9 cellular contexts compared by ENCODE assay signal in genomic region chr9:105355810-105356209, GRCh38.
DNase-seq lines count a peak whose midpoint lies in the region; ATAC-seq lines count a peak whose summit lies in the region.
"Had no signal": no experiment of that assay in that cellular context is flagged by ENCODE, and none has a peak within 500 bp of the region (broad histone marks: within the 10 kb centered on the region; RNA-seq: fewer than 3 reads in every experiment).

No MANE protein-coding gene starts in this region.

- no peaks in the 10 kb centered on the region for H3K36me3 Mint-ChIP-seq in activated T-helper 2 cell treated with anti-CD3 and anti-CD28 coated beads, Interferon-gamma antibody, Interleukin-2, Interleukin-4, amounts not matched to agents 10 μg/mL and 5 μg/mL and 100 μg/mL, durations not matched to agents 14 hours and 24 hours and 36 hours (ENCODE audit: low read depth)

- no peak overlapping the region for H3K27ac Mint-ChIP-seq in activated T-helper 2 cell treated with anti-CD3 and anti-CD28 coated beads, Interferon-gamma antibody, Interleukin-2, Interleukin-4, amounts not matched to agents 10 μg/mL and 5 μg/mL and 100 μg/mL, durations not matched to agents 14 hours and 24 hours and 36 hours

- DNase-seq in A172 (ENCODE audit: low spot score) (peak; percentile 14), NCI-H1092 treated with DMSO at 0.1 percent for 48 hours (lab: John Stamatoyannopoulos, UW) (no peak), NCI-H1105 (lab: John Stamatoyannopoulos, UW) (no peak), medulla oblongata (ENCODE audit: extremely low spot score) (no peak)
- DNase-seq in activated T-helper 2 cell treated with anti-CD3 and anti-CD28 coated beads, Interferon-gamma antibody, Interleukin-2, Interleukin-4, amounts not matched to agents 10 μg/mL and 5 μg/mL and 100 μg/mL, durations not matched to agents 14 hours and 24 hours and 36 hours (ENCODE audit: low spot score): peak; percentile 25

- intact Hi-C loops in activated T-helper 2 cell treated with anti-CD3 and anti-CD28 coated beads, Interferon-gamma antibody, Interleukin-2, Interleukin-4, amounts not matched to agents 10 μg/mL and 5 μg/mL and 100 μg/mL, durations not matched to agents 14 hours and 24 hours and 36 hours (cut with micrococcal nuclease): no loop called here

- H3K27me3 Mint-ChIP-seq in activated T-helper 2 cell treated with anti-CD3 and anti-CD28 coated beads, Interferon-gamma antibody, Interleukin-2, Interleukin-4, amounts not matched to agents 10 μg/mL and 5 μg/mL and 100 μg/mL, durations not matched to agents 14 hours and 24 hours and 36 hours (ENCODE audit: low read depth): peaks cover 38% of the 10 kb centered on the region

- no peak overlapping the region for H3K4me3 Mint-ChIP-seq in activated T-helper 2 cell treated with anti-CD3 and anti-CD28 coated beads, Interferon-gamma antibody, Interleukin-2, Interleukin-4, amounts not matched to agents 10 μg/mL and 5 μg/mL and 100 μg/mL, durations not matched to agents 14 hours and 24 hours and 36 hours (ENCODE audit: low read depth)

- peaks cover 19% of the 10 kb centered on the region for H3K4me1 Mint-ChIP-seq in activated T-helper 2 cell treated with anti-CD3 and anti-CD28 coated beads, Interferon-gamma antibody, Interleukin-2, Interleukin-4, amounts not matched to agents 10 μg/mL and 5 μg/mL and 100 μg/mL, durations not matched to agents 14 hours and 24 hours and 36 hours (ENCODE audit: low read depth)

- H3K9me3 Mint-ChIP-seq in activated T-helper 2 cell treated with anti-CD3 and anti-CD28 coated beads, Interferon-gamma antibody, Interleukin-2, Interleukin-4, amounts not matched to agents 10 μg/mL and 5 μg/mL and 100 μg/mL, durations not matched to agents 14 hours and 24 hours and 36 hours: no peaks in the 10 kb centered on the region

- ATAC-seq in GM19035 (IDR thresholded peaks at IDR 0.05; ENCODE audit: unreplicated experiment) (peak; percentile 47), HG03175 (IDR thresholded peaks at IDR 0.05; ENCODE audit: unreplicated experiment) (peak; percentile 66), HG02970 (IDR thresholded peaks at IDR 0.05; ENCODE audit: low FRiP score, unreplicated experiment) (no peak)
- ATAC-seq: gastroesophageal sphincter had no signal

Comparison
In these comparisons a context has a peak if more than half of its experiments do, and no peak if none do; other contexts are left out.
1. DNase-seq: peak in A172 (single experiment) and activated T-helper 2 cell treated with anti-CD3 and anti-CD28 coated beads, Interferon-gamma antibody, Interleukin-2, Interleukin-4, amounts not matched to agents 10 μg/mL and 5 μg/mL and 100 μg/mL, durations not matched to agents 14 hours and 24 hours and 36 hours (single experiment); none in NCI-H1092 treated with DMSO at 0.1 percent for 48 hours (single experiment), NCI-H1105 (single experiment) and medulla oblongata (single experiment).